8 cellular contexts compared by ENCODE assay signal in genomic region chr15:92902723-92903587, GRCh38. TPM values are rescaled to one million over a fixed set of nuclear protein-coding genes. Genes with fewer than 3 reads are reported as not detected.
DNase-seq lines count a peak whose midpoint lies in the region; ATAC-seq and TF ChIP-seq lines count a peak whose summit lies in the region.

No MANE protein-coding gene starts in this region.

- no peaks in the 10 kb centered on the region for H3K9me3 ChIP-seq in SK-N-SH
- no peaks in the 10 kb centered on the region for H3K9me3 ChIP-seq in RWPE2 (ENCODE audit: severe bottlenecking)
- H3K9me3 ChIP-seq in parathyroid adenoma (ENCODE audit: control insufficient read depth, low read length): no peaks in the 10 kb centered on the region

- CTCF ChIA-PET in SK-N-SH (lab: Yijun Ruan, JAX): interaction anchor here (0.7 to 4.7 kb wide), 6 partner anchors 9 to 106 kb away, joined by 3 to 17 read pairs (median 6); no protein-coding TSS in a partner anchor

- DNase-seq in SK-N-SH: no peak
- DNase-seq in RWPE2 (ENCODE audit: low spot score): no peak
- DNase-seq in epithelial cell of esophagus (ENCODE audit: low read depth): no peak
- DNase-seq in superior temporal gyrus (ENCODE audit: extremely low spot score): no peak

- H3K4me3 ChIP-seq in SK-N-SH (ENCODE audit: low read depth in 2 of 2, low read length in 1 of 2) (peak overlapping the region; percentile 77 to 86), RWPE2 (ENCODE audit: severe bottlenecking) (peak overlapping the region; percentile 73), epithelial cell of esophagus (ENCODE audit: low read length) (peak overlapping the region; percentile 87), parathyroid adenoma (ENCODE audit: low read depth, low read length) (peak overlapping the region; percentile 85)

- ATAC-seq in SK-N-SH treated with all-trans-retinoic acid at 6 μM for 48 hours: no peak
- ATAC-seq in RWPE2 (ENCODE audit: low read depth): no peak
- ATAC-seq in GM18519 (IDR thresholded peaks at IDR 0.05; ENCODE audit: low FRiP score, unreplicated experiment): no peak
- no peak for ATAC-seq in GM18907 (IDR thresholded peaks at IDR 0.05; ENCODE audit: unreplicated experiment)

- H3K27me3 ChIP-seq in SK-N-SH (ENCODE audit: insufficient read depth): no peaks in the 10 kb centered on the region
- no peaks in the 10 kb centered on the region for H3K27me3 ChIP-seq in RWPE2 (ENCODE audit: insufficient read depth, poor library complexity, severe bottlenecking)
- no peaks in the 10 kb centered on the region for H3K27me3 ChIP-seq in parathyroid adenoma (ENCODE audit: control insufficient read depth, insufficient read depth, low read length)

- H3K4me2 ChIP-seq in SK-N-SH: peak overlapping the region; percentile 82
- H3K4me2 ChIP-seq in parathyroid adenoma (ENCODE audit: low read length): peak overlapping the region; percentile 94

- no peaks in the 10 kb centered on the region; the same call in 1 of the 2 replicates for H4K20me1 ChIP-seq in SK-N-SH (ENCODE audit: insufficient read depth)

- TF ChIP-seq RAD21 in SK-N-SH (IDR thresholded peaks at IDR 0.05; ENCODE audit: low read length): no peak

- H3F3A ChIP-seq in SK-N-SH (replicated peaks; ENCODE audit: insufficient read depth): peaks cover 80% of the 10 kb centered on the region

- H2AFZ ChIP-seq in SK-N-SH (ENCODE audit: low read depth) (no peak overlapping the region), parathyroid adenoma (no peak overlapping the region)

- peaks cover 25 to 50% of the 10 kb centered on the region in 2 experiments for H3K36me3 ChIP-seq in SK-N-SH (replicated peaks in 1 of 2; ENCODE audit: control insufficient read depth in 1 of 2, insufficient read depth in 2 of 2, low read length in 1 of 2)
- H3K36me3 ChIP-seq in RWPE2 (ENCODE audit: low read depth): peaks cover 77% of the 10 kb centered on the region
- no peaks in the 10 kb centered on the region for H3K36me3 ChIP-seq in parathyroid adenoma (ENCODE audit: control insufficient read depth, insufficient read depth, low read length)

- H3K9ac ChIP-seq in SK-N-SH (peak overlapping the region; percentile 98), parathyroid adenoma (no peak overlapping the region)

- 3% methylated on average over 4 of the region's 4 CpGs for WGBS in SK-N-SH (ENCODE audit: low lambda C conversion rate)

- no peaks in the 10 kb centered on the region for H3K9me2 ChIP-seq in SK-N-SH

- H3K27ac ChIP-seq in SK-N-SH (ENCODE audit: low read depth in 2 of 2, low read length in 1 of 2) (peak overlapping the region; percentile 99 to 100), RWPE2 (ENCODE audit: poor library complexity, severe bottlenecking) (peak overlapping the region; percentile 91), parathyroid adenoma (peak overlapping the region; percentile 98)

- POLR2A ChIA-PET in SK-N-SH (lab: Yijun Ruan, JAX): interaction anchor here (1.0 to 2.2 kb wide), 4 partner anchors 21 to 94 kb away, joined by 3 to 17 read pairs (median 6); no protein-coding TSS in a partner anchor

- H3K4me1 ChIP-seq in SK-N-SH (ENCODE audit: control insufficient read depth in 1 of 2, insufficient read depth in 2 of 2, low read depth in 1 of 2, low read length in 1 of 2): peaks cover 12 to 28% of the 10 kb centered on the region in 2 experiments
- peaks cover 36% of the 10 kb centered on the region for H3K4me1 ChIP-seq in RWPE2 (ENCODE audit: insufficient read depth, poor library complexity, severe bottlenecking)
- H3K4me1 ChIP-seq in parathyroid adenoma: peaks cover 15% of the 10 kb centered on the region

- no peak for TF ChIP-seq CTCF in SK-N-SH (IDR thresholded peaks at IDR 0.05)
- no peak for TF ChIP-seq CTCF in RWPE2 (IDR thresholded peaks at IDR 0.05; ENCODE audit: poor library complexity, severe bottlenecking)
- no peak for TF ChIP-seq CTCF in epithelial cell of esophagus (IDR thresholded peaks at IDR 0.05; ENCODE audit: insufficient read depth, low read depth, low read length, missing control alignments)
- TF ChIP-seq CTCF in parathyroid adenoma (IDR thresholded peaks at IDR 0.05): no peak

- H3K79me2 ChIP-seq in SK-N-SH (ENCODE audit: insufficient read depth) (peaks cover 96% of the 10 kb centered on the region), parathyroid adenoma (peaks cover 55% of the 10 kb centered on the region)

- no peak for TF ChIP-seq EP300 in SK-N-SH (IDR thresholded peaks at IDR 0.05; ENCODE audit: borderline replicate concordance in 1 of 2, low read depth in 1 of 2, low read length in 1 of 2)

TF ChIP-seq in SK-N-SH, 30 proteins besides CTCF, POLR2A, EP300 and RAD21 (continues in another document):
- no peak for TF ChIP-seq SMC3 (IDR thresholded peaks at IDR 0.05; ENCODE audit: low read depth, low read length)
- no peak for TF ChIP-seq RFX5 (IDR thresholded peaks at IDR 0.05; ENCODE audit: low read length)
- TF ChIP-seq ZBTB33 (IDR thresholded peaks at IDR 0.05; ENCODE audit: borderline replicate concordance, low read depth): no peak
- TF ChIP-seq USF2 (IDR thresholded peaks at IDR 0.05; ENCODE audit: borderline replicate concordance, low read depth, low read length): no peak
- TF ChIP-seq ELF1 (IDR thresholded peaks at IDR 0.05): no peak
- no peak for TF ChIP-seq GATA2 (CRISPR knock-in tag; IDR thresholded peaks at IDR 0.05)
- TF ChIP-seq NFIC (IDR thresholded peaks at IDR 0.05; ENCODE audit: borderline replicate concordance): no peak
- TF ChIP-seq GABPA (IDR thresholded peaks at IDR 0.05; ENCODE audit: low read depth): no peak
- no peak for TF ChIP-seq MXI1 (IDR thresholded peaks at IDR 0.05; ENCODE audit: low read depth, low read length)
- no peak for TF ChIP-seq RXRA (IDR thresholded peaks at IDR 0.05; ENCODE audit: borderline replicate concordance, low read depth)
- TF ChIP-seq MEF2A (IDR thresholded peaks at IDR 0.05; ENCODE audit: borderline replicate concordance, low read depth): no peak

TF ChIP-seq in SK-N-SH treated with all-trans-retinoic acid at 6 μM for 48 hours, 23 proteins besides CTCF, POLR2A, EP300 and RAD21:
- no peak for TF ChIP-seq ZNF565 (CRISPR knock-in tag; conservative IDR thresholded peaks at IDR 0.05; ENCODE audit: low read depth)
- no peak for TF ChIP-seq TOX (CRISPR knock-in tag; IDR thresholded peaks at IDR 0.05; ENCODE audit: borderline replicate concordance)
- no peak for TF ChIP-seq TSHZ2 (CRISPR knock-in tag; IDR thresholded peaks at IDR 0.05)
- no peak for TF ChIP-seq ARNTL (CRISPR knock-in tag; IDR thresholded peaks at IDR 0.05; ENCODE audit: borderline replicate concordance, low read depth)
- TF ChIP-seq OSR1 (CRISPR knock-in tag; IDR thresholded peaks at IDR 0.05): no peak
- TF ChIP-seq ZC3H10 (CRISPR knock-in tag; IDR thresholded peaks at IDR 0.05): no peak
- no peak for TF ChIP-seq ZNF70 (CRISPR knock-in tag; IDR thresholded peaks at IDR 0.05)
- TF ChIP-seq, protein P1, sequence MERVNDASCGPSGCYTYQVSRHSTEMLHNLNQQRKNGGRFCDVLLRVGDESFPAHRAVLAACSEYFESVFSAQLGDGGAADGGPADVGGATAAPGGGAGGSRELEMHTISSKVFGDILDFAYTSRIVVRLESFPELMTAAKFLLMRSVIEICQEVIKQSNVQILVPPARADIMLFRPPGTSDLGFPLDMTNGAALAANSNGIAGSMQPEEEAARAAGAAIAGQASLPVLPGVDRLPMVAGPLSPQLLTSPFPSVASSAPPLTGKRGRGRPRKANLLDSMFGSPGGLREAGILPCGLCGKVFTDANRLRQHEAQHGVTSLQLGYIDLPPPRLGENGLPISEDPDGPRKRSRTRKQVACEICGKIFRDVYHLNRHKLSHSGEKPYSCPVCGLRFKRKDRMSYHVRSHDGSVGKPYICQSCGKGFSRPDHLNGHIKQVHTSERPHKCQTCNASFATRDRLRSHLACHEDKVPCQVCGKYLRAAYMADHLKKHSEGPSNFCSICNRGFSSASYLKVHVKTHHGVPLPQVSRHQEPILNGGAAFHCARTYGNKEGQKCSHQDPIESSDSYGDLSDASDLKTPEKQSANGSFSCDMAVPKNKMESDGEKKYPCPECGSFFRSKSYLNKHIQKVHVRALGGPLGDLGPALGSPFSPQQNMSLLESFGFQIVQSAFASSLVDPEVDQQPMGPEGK (CRISPR knock-in tag; IDR thresholded peaks at IDR 0.05; ENCODE audit: borderline replicate concordance): no peak
- TF ChIP-seq ESRRG (CRISPR knock-in tag; IDR thresholded peaks at IDR 0.05): no peak

RNA-seq across cellular contexts. Expression of gene CHD2, which starts 2.8 kb away (rescaled TPM):
- 25.3 and 28.6 TPM in 2 replicates for polyA plus RNA-seq in SK-N-SH (2012; rRNA removed)
- 21.5 and 21.8 TPM in 2 replicates for polyA plus RNA-seq in SK-N-SH (2012; cell fraction: cytosol; rRNA removed)
- polyA plus RNA-seq in SK-N-SH (2012; cell fraction: nucleus; rRNA removed): 73.6 and 98.5 TPM in 2 replicates
